In the genomic region with DNA sequence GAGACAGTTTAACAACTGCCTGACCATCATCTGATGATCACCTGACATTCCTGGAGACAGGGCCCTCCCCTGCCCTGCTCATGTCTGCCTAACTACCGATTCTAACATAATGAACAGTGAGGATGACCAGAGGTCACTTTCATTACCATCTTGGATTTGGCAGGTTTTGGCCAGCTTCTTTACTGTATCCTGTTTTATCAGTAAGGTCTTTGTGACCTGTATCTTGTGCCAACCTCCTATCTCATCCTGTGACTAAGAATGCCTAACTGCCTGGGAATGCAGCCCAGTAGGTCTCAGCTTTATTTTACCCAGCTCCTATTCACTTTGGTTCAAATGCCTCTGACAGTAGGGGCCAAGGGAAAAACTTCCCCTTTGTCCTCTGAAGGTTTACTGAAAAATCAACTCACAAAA, we compare ENCODE assay signal across 17 cellular contexts. TPM values are rescaled to one million over a fixed set of nuclear protein-coding genes. Genes with fewer than 3 reads are reported as not detected.
A peak's percentile ranks its signal among the peaks of the same experiment; 100 is the strongest.
DNase-seq lines count a peak whose midpoint lies in the region; ATAC-seq and TF ChIP-seq lines count a peak whose summit lies in the region.
"Had no signal": no experiment of that assay in that cellular context is flagged by ENCODE, and none has a peak within 500 bp of the region (broad histone marks: within the 10 kb centered on the region; RNA-seq: fewer than 3 reads in every experiment).

No MANE protein-coding gene starts in this region.

- H2AFZ ChIP-seq in parathyroid adenoma = peak overlapping the region; percentile 20

- H3K36me3 ChIP-seq in Panc1 (ENCODE audit: control insufficient read depth, insufficient read depth, low read length) (no peaks in the 10 kb centered on the region), parathyroid adenoma (ENCODE audit: control insufficient read depth, insufficient read depth, low read length) (no peaks in the 10 kb centered on the region)
- H3K36me3 ChIP-seq: BE2C, tibial artery had no signal

- peak; percentile 63 for ATAC-seq in Panc1
- ATAC-seq in natural killer cell treated with Interleukin-12 subunit alpha and Interleukin-12 subunit beta and Interleukin-15 and Interleukin-18, amount 100 ng/mL, for 72 hours = no peak
- ATAC-seq: activated T-cell treated with anti-CD3 and anti-CD28 coated beads, Interleukin-2, amount 50 U/mL, for 72 hours had no signal

- H3K9me3 ChIP-seq in Panc1 (ENCODE audit: control insufficient read depth, insufficient read depth, low read depth, low read length) = no peaks in the 10 kb centered on the region; the same call in 1 of the 2 replicates
- no peaks in the 10 kb centered on the region for H3K9me3 ChIP-seq in parathyroid adenoma (ENCODE audit: control insufficient read depth, low read length)
- H3K9me3 ChIP-seq: BE2C had no signal

- H3K4me3 ChIP-seq in Panc1 (ENCODE audit: low read depth in 2 of 2, low read length in 2 of 2) (no peak overlapping the region), epithelial cell of esophagus (ENCODE audit: low read length) (no peak overlapping the region), parathyroid adenoma (ENCODE audit: low read depth, low read length) (no peak overlapping the region)
- H3K4me3 ChIP-seq: tibial artery had no signal

- H3K27ac ChIP-seq in Panc1 (ENCODE audit: low read length) = no peak overlapping the region
- H3K27ac ChIP-seq in parathyroid adenoma = no peak overlapping the region
- H3K27ac ChIP-seq: tibial artery had no signal

- no peaks in the 10 kb centered on the region for H3K9me3 Mint-ChIP-seq in natural killer cell treated with Interleukin-12 subunit alpha and Interleukin-12 subunit beta and Interleukin-15 and Interleukin-18, amount 100 ng/mL, for 72 hours

- no peaks in the 10 kb centered on the region for H3K27me3 Mint-ChIP-seq in natural killer cell treated with Interleukin-12 subunit alpha and Interleukin-12 subunit beta and Interleukin-15 and Interleukin-18, amount 100 ng/mL, for 72 hours
- H3K27me3 Mint-ChIP-seq: activated CD4-positive, alpha-beta T cell treated with anti-CD3 and anti-CD28 coated beads, Interleukin-2, amount 10 ng/mL, durations not matched to agents 7 days and 5 days had no signal

- in situ Hi-C loops in Panc1 (cut with HindIII; ENCODE audit: low pct_unique_long_range_greater_than_20kb, low sequenced_read_pairs) = no loop called here

- no peak overlapping the region for H3K9ac ChIP-seq in parathyroid adenoma

- peaks cover 0 to 5% of the 10 kb centered on the region in 2 donors for H3K4me1 Mint-ChIP-seq in natural killer cell treated with Interleukin-12 subunit alpha and Interleukin-12 subunit beta and Interleukin-15 and Interleukin-18, amount 100 ng/mL, for 72 hours (ENCODE audit: low read depth in 2 of 2)

- H3K79me2 ChIP-seq in parathyroid adenoma = no peaks in the 10 kb centered on the region

- POLR2A ChIA-PET in Panc1 (lab: Charles Lee) = no interaction called here

- intact Hi-C loops in Panc1 (cut with micrococcal nuclease; ENCODE audit: unreplicated experiment) = no loop called here

- no TSS peak for BruUV-seq in Panc1 (replicated peaks; lab: Mats Ljungman, UMichigan)

- no peaks in the 10 kb centered on the region for H3K4me1 ChIP-seq in Panc1 (ENCODE audit: control insufficient read depth, insufficient read depth, low read length)
- H3K4me1 ChIP-seq in parathyroid adenoma = peaks cover 19% of the 10 kb centered on the region
- H3K4me1 ChIP-seq: BE2C, tibial artery had no signal

- CTCF ChIA-PET in Panc1 (lab: Charles Lee) = interaction anchor here (0.7 kb wide), 1 partner anchor 75 kb away, joined by 3 read pairs; no protein-coding TSS in a partner anchor

- H3K36me3 Mint-ChIP-seq in natural killer cell treated with Interleukin-12 subunit alpha and Interleukin-12 subunit beta and Interleukin-15 and Interleukin-18, amount 100 ng/mL, for 72 hours = no peaks in the 10 kb centered on the region

- H3K27me3 ChIP-seq in Panc1 (ENCODE audit: control insufficient read depth, insufficient read depth, low read length) (no peaks in the 10 kb centered on the region), parathyroid adenoma (ENCODE audit: control insufficient read depth, insufficient read depth, low read length) (no peaks in the 10 kb centered on the region)
- H3K27me3 ChIP-seq: BE2C, tibial artery had no signal

- peak; percentile 36 for DNase-seq in EL
- DNase-seq in Panc1 (ENCODE audit: low read depth, low spot score) = no peak
- peak; percentile 70 for DNase-seq in epithelial cell of esophagus (ENCODE audit: low read depth)
- no peak for DNase-seq in T-helper 2 cell
- no peak for DNase-seq in activated naive CD4-positive, alpha-beta T cell treated with anti-CD3 and anti-CD28 coated beads, Interleukin-2, amount 50 U/mL, for 16 hours
- no peak for DNase-seq in SIG-M5 treated with dmso at 0.1 percent for 504 hours (lab: John Stamatoyannopoulos, UW; ENCODE audit: unreplicated experiment)
- DNase-seq in natural killer cell treated with Interleukin-12 subunit alpha and Interleukin-12 subunit beta and Interleukin-15 and Interleukin-18, amount 100 ng/mL, for 72 hours (ENCODE audit: low spot score) = no peak
- DNase-seq: activated CD4-positive, alpha-beta T cell treated with anti-CD3 and anti-CD28 coated beads, Interleukin-2, amount 10 ng/mL, durations not matched to agents 7 days and 5 days; activated T-cell treated with anti-CD3 and anti-CD28 coated beads, Interleukin-2, amount 50 U/mL, for 72 hours; anterior cingulate cortex; BE2C; DMS53; foreskin melanocyte; NCI-H1417; NCI-H446; tibial artery had no signal

- TF ChIP-seq CTCF in Panc1 (IDR thresholded peaks at IDR 0.05) (no peak), epithelial cell of esophagus (IDR thresholded peaks at IDR 0.05; ENCODE audit: insufficient read depth, low read depth, low read length, missing control alignments) (no peak), parathyroid adenoma (IDR thresholded peaks at IDR 0.05) (no peak)

- H3K27ac Mint-ChIP-seq in natural killer cell treated with Interleukin-12 subunit alpha and Interleukin-12 subunit beta and Interleukin-15 and Interleukin-18, amount 100 ng/mL, for 72 hours = no peak overlapping the region
- H3K27ac Mint-ChIP-seq: activated CD4-positive, alpha-beta T cell treated with anti-CD3 and anti-CD28 coated beads, Interleukin-2, amount 10 ng/mL, durations not matched to agents 7 days and 5 days; activated T-cell treated with anti-CD3 and anti-CD28 coated beads, Interleukin-2, amount 50 U/mL, for 72 hours had no signal

- H3K4me3 Mint-ChIP-seq in natural killer cell treated with Interleukin-12 subunit alpha and Interleukin-12 subunit beta and Interleukin-15 and Interleukin-18, amount 100 ng/mL, for 72 hours = no peak overlapping the region
- H3K4me3 Mint-ChIP-seq: activated CD4-positive, alpha-beta T cell treated with anti-CD3 and anti-CD28 coated beads, Interleukin-2, amount 10 ng/mL, durations not matched to agents 7 days and 5 days; activated T-cell treated with anti-CD3 and anti-CD28 coated beads, Interleukin-2, amount 50 U/mL, for 72 hours had no signal

- no peak overlapping the region for H3K4me2 ChIP-seq in parathyroid adenoma (ENCODE audit: low read length)

RNA-seq across cellular contexts. Expression of gene METTL6, which starts 40.2 kb away (rescaled TPM):
- 16.5 TPM for total RNA-seq in Panc1 (2021; ENCODE audit: unreplicated experiment)
- polyA plus RNA-seq in Panc1 (2012; ENCODE audit: insufficient read length) = 10.1 TPM
- total RNA-seq in natural killer cell treated with Interleukin-12 subunit alpha and Interleukin-12 subunit beta and Interleukin-15 and Interleukin-18, amount 100 ng/mL, for 72 hours = 10 to 100 TPM; 17.6 to 22.8 TPM

RNA-seq across cellular contexts. Expression of gene EAF1, which starts 40.2 kb away (rescaled TPM):
- total RNA-seq in Panc1 (2021; ENCODE audit: unreplicated experiment) = 16.1 TPM
- polyA plus RNA-seq in Panc1 (2012; ENCODE audit: insufficient read length) = 12.2 TPM
- 10 to 100 TPM; 41.8 to 74.3 TPM for total RNA-seq in natural killer cell treated with Interleukin-12 subunit alpha and Interleukin-12 subunit beta and Interleukin-15 and Interleukin-18, amount 100 ng/mL, for 72 hours

RNA-seq across cellular contexts. Expression of gene SH3BP5, which starts 54.8 kb away (rescaled TPM):
- total RNA-seq in Panc1 (2021; ENCODE audit: unreplicated experiment) = 12.0 TPM
- polyA plus RNA-seq in Panc1 (2012; ENCODE audit: insufficient read length) = 11.9 TPM
- total RNA-seq in natural killer cell treated with Interleukin-12 subunit alpha and Interleukin-12 subunit beta and Interleukin-15 and Interleukin-18, amount 100 ng/mL, for 72 hours = 100 to 1,000 TPM in 1 of 2 donors, 10 to 100 TPM in 1; 58.5 to 165 TPM

Comparison
In these comparisons a context has a peak if more than half of its experiments do, and no peak if none do; other contexts are left out.
1. DNase-seq: peak in EL (single experiment) and epithelial cell of esophagus (single experiment); none in Panc1 (single experiment), T-helper 2 cell (0 of 5), activated naive CD4-positive, alpha-beta T cell treated with anti-CD3 and anti-CD28 coated beads, Interleukin-2, amount 50 U/mL, for 16 hours (single experiment), SIG-M5 treated with dmso at 0.1 percent for 504 hours (single experiment) and natural killer cell treated with Interleukin-12 subunit alpha and Interleukin-12 subunit beta and Interleukin-15 and Interleukin-18, amount 100 ng/mL, for 72 hours (single experiment).